In genomic region chr2:108189316-108189715, GRCh38 we compare ENCODE assay signal across 22 cellular contexts. TPM values are rescaled to one million over a fixed set of nuclear protein-coding genes. Genes with fewer than 3 reads are reported as not detected.
DNase-seq lines count a peak whose midpoint lies in the region; ATAC-seq and TF ChIP-seq lines count a peak whose summit lies in the region.
"Had no signal": no experiment of that assay in that cellular context is flagged by ENCODE, and none has a peak within 500 bp of the region (broad histone marks: within the 10 kb centered on the region; RNA-seq: fewer than 3 reads in every experiment).

No MANE protein-coding gene starts in this region.

- H3K4me1 ChIP-seq in SJSA1 (replicated peaks): peaks cover 32% of the 10 kb centered on the region
- H3K4me1 ChIP-seq: esophagus muscularis mucosa, heart left ventricle had no signal

- no peaks in the 10 kb centered on the region for H3K9me3 ChIP-seq in SJSA1 (replicated peaks)

- no peaks in the 10 kb centered on the region for H3K4me1 Mint-ChIP-seq in stimulated activated effector memory CD8-positive, alpha-beta T cell treated with anti-CD3 and anti-CD28 coated beads, Interleukin-12 subunit alpha, Interleukin-12 subunit beta, amount 100 ng/mL, for 72 hours
- no peaks in the 10 kb centered on the region for H3K4me1 Mint-ChIP-seq in natural killer cell
- H3K4me1 Mint-ChIP-seq: immature natural killer cell; memory B cell; stimulated activated naive CD8-positive, alpha-beta T cell treated with anti-CD3 and anti-CD28 coated beads, Interleukin-15, amount 100 ng/mL, for 72 hours had no signal

- ATAC-seq in stimulated activated effector memory CD8-positive, alpha-beta T cell treated with anti-CD3 and anti-CD28 coated beads, Interleukin-12 subunit alpha, Interleukin-12 subunit beta, amount 100 ng/mL, for 72 hours: no peak
- no peak for ATAC-seq in natural killer cell
- ATAC-seq: heart left ventricle; stimulated activated naive CD8-positive, alpha-beta T cell treated with anti-CD3 and anti-CD28 coated beads, Interleukin-15, amount 100 ng/mL, for 72 hours had no signal

- no peaks in the 10 kb centered on the region for H3K27me3 ChIP-seq in SJSA1 (replicated peaks)
- H3K27me3 ChIP-seq: cardiac muscle cell, esophagus muscularis mucosa, heart left ventricle had no signal

- TF ChIP-seq CTCF in fibroblast of mammary gland (conservative IDR thresholded peaks at IDR 0.05; ENCODE audit: control insufficient read depth, insufficient read depth, low read depth, low read length) (no peak), natural killer cell (IDR thresholded peaks at IDR 0.05) (no peak)

- DNase-seq in NCI-H748 (lab: John Stamatoyannopoulos, UW; ENCODE audit: unreplicated experiment) (peak; percentile 3), NCI-H748 treated with DMSO at 0.1 percent for 48 hours (lab: John Stamatoyannopoulos, UW) (no peak), SJSA1 (ENCODE audit: low read depth in 1 of 2, low spot score in 2 of 2) (peak in 1 of 2 experiments; percentile 40), fibroblast of mammary gland (ENCODE audit: low read depth) (peak; percentile 26), renal cortical epithelial cell (ENCODE audit: low read depth) (peak; percentile 85), natural killer cell (no peak), ureter (ENCODE audit: low spot score) (no peak)
- DNase-seq in stimulated activated effector memory CD8-positive, alpha-beta T cell treated with anti-CD3 and anti-CD28 coated beads, Interleukin-12 subunit alpha, Interleukin-12 subunit beta, amount 100 ng/mL, for 72 hours (ENCODE audit: low spot score in 2 of 2): no peak
- DNase-seq: activated CD4-positive, alpha-beta T cell treated with anti-CD3 and anti-CD28 coated beads, Interleukin-2, amount 50 U/mL, for 4 hours; activated naive CD4-positive, alpha-beta T cell treated with anti-CD3 and anti-CD28 coated beads, Interleukin-2, amount 50 U/mL, for 16 hours; heart left ventricle; immature natural killer cell; NCI-H187; NCI-H510A; OCI-M1; stimulated activated naive CD8-positive, alpha-beta T cell treated with anti-CD3 and anti-CD28 coated beads, Interleukin-15, amount 100 ng/mL, for 72 hours had no signal

- no peaks in the 10 kb centered on the region for H3K36me3 Mint-ChIP-seq in stimulated activated effector memory CD8-positive, alpha-beta T cell treated with anti-CD3 and anti-CD28 coated beads, Interleukin-12 subunit alpha, Interleukin-12 subunit beta, amount 100 ng/mL, for 72 hours
- H3K36me3 Mint-ChIP-seq in natural killer cell: no peaks in the 10 kb centered on the region
- H3K36me3 Mint-ChIP-seq: immature natural killer cell, memory B cell had no signal

- no peak overlapping the region for H3K27ac Mint-ChIP-seq in stimulated activated effector memory CD8-positive, alpha-beta T cell treated with anti-CD3 and anti-CD28 coated beads, Interleukin-12 subunit alpha, Interleukin-12 subunit beta, amount 100 ng/mL, for 72 hours
- H3K27ac Mint-ChIP-seq in natural killer cell: no peak overlapping the region
- H3K27ac Mint-ChIP-seq: immature natural killer cell, memory B cell had no signal

- H3K36me3 ChIP-seq in SJSA1: no peaks in the 10 kb centered on the region
- H3K36me3 ChIP-seq: cardiac muscle cell, esophagus muscularis mucosa, heart left ventricle had no signal

- H3K27ac ChIP-seq in SJSA1: peak overlapping the region; percentile 49
- H3K27ac ChIP-seq: C4-2B, cardiac muscle cell, esophagus muscularis mucosa, heart left ventricle had no signal

- H3K4me3 Mint-ChIP-seq in stimulated activated effector memory CD8-positive, alpha-beta T cell treated with anti-CD3 and anti-CD28 coated beads, Interleukin-12 subunit alpha, Interleukin-12 subunit beta, amount 100 ng/mL, for 72 hours: no peak overlapping the region
- no peak overlapping the region for H3K4me3 Mint-ChIP-seq in natural killer cell
- H3K4me3 Mint-ChIP-seq: immature natural killer cell; memory B cell; stimulated activated naive CD8-positive, alpha-beta T cell treated with anti-CD3 and anti-CD28 coated beads, Interleukin-15, amount 100 ng/mL, for 72 hours had no signal

- no peaks in the 10 kb centered on the region for H3K27me3 Mint-ChIP-seq in natural killer cell (ENCODE audit: low read depth in 2 of 2)
- H3K27me3 Mint-ChIP-seq: memory B cell had no signal

- no peaks in the 10 kb centered on the region for H3K9me3 Mint-ChIP-seq in stimulated activated effector memory CD8-positive, alpha-beta T cell treated with anti-CD3 and anti-CD28 coated beads, Interleukin-12 subunit alpha, Interleukin-12 subunit beta, amount 100 ng/mL, for 72 hours
- H3K9me3 Mint-ChIP-seq in natural killer cell: peaks cover 0 to 2% of the 10 kb centered on the region in 2 donors
- H3K9me3 Mint-ChIP-seq: memory B cell; stimulated activated naive CD8-positive, alpha-beta T cell treated with anti-CD3 and anti-CD28 coated beads, Interleukin-15, amount 100 ng/mL, for 72 hours had no signal

- H3K4me3 ChIP-seq in SJSA1 (no peak overlapping the region), fibroblast of mammary gland (ENCODE audit: control insufficient read depth, low read depth, low read length) (no peak overlapping the region)
- H3K4me3 ChIP-seq: cardiac muscle cell, esophagus muscularis mucosa, heart left ventricle had no signal

- intact Hi-C loops in natural killer cell (cut with micrococcal nuclease): no loop called here

RNA-seq across cellular contexts. Expression of gene SULT1C3, which starts 50.5 kb away (rescaled TPM):
- total RNA-seq in SJSA1 (2014; rRNA removed; shearing (Covaris generic)): not detected in 2 replicates
- total RNA-seq in renal cortical epithelial cell (not detected in 2 replicates), natural killer cell (not detected), ureter (not detected)
- total RNA-seq: A172, cardiac muscle cell, esophagus muscularis mucosa, heart left ventricle, MCF 10A had no signal

Comparison
In these comparisons a context has a peak if more than half of its experiments do, and no peak if none do; other contexts are left out.
1. DNase-seq: peak in NCI-H748 (single experiment), fibroblast of mammary gland (single experiment) and renal cortical epithelial cell (single experiment); none in NCI-H748 treated with DMSO at 0.1 percent for 48 hours (single experiment), stimulated activated effector memory CD8-positive, alpha-beta T cell treated with anti-CD3 and anti-CD28 coated beads, Interleukin-12 subunit alpha, Interleukin-12 subunit beta, amount 100 ng/mL, for 72 hours (0 of 2), natural killer cell (single experiment) and ureter (single experiment).